11 cellular contexts compared by ENCODE assay signal in genomic region chr6:143276436-143276835, GRCh38.
A peak's percentile ranks its signal among the peaks of the same experiment; 100 is the strongest.
DNase-seq lines count a peak whose midpoint lies in the region; ATAC-seq and TF ChIP-seq lines count a peak whose summit lies in the region.
"Had no signal": no experiment of that assay in that cellular context is flagged by ENCODE, and none has a peak within 500 bp of the region (broad histone marks: within the 10 kb centered on the region; RNA-seq: fewer than 3 reads in every experiment).

No MANE protein-coding gene starts in this region.

- no peak overlapping the region for H3K27ac Mint-ChIP-seq in endothelial cell (ENCODE audit: unreplicated experiment)
- H3K27ac Mint-ChIP-seq in mesothelial cell of epicardium = no peak overlapping the region
- H3K27ac Mint-ChIP-seq: CD4-positive, CD25-positive, alpha-beta regulatory T cell had no signal

- H3K27me3 Mint-ChIP-seq in endothelial cell (ENCODE audit: unreplicated experiment) (no peaks in the 10 kb centered on the region), mesothelial cell of epicardium (ENCODE audit: low read depth) (no peaks in the 10 kb centered on the region)

- H3K4me3 ChIP-seq in GM12865 (ENCODE audit: low read depth, low read length) = peak overlapping the region; percentile 2; the same call in 1 of the 2 replicates
- H3K4me3 ChIP-seq: pancreas had no signal

- no peaks in the 10 kb centered on the region for H3K9me3 Mint-ChIP-seq in endothelial cell (ENCODE audit: unreplicated experiment)
- peaks cover 8% of the 10 kb centered on the region for H3K9me3 Mint-ChIP-seq in mesothelial cell of epicardium

- DNase-seq in GM12865 (ENCODE audit: low read depth) (peak; percentile 71), NOMO-1 treated with dmso at 0.1 percent for 144 hours (lab: John Stamatoyannopoulos, UW; ENCODE audit: unreplicated experiment) (peak; percentile 30), endothelial cell (ENCODE audit: low spot score) (no peak), mesothelial cell of epicardium (ENCODE audit: low spot score in 2 of 2, unreplicated experiment in 2 of 2) (no peak), cerebellum (ENCODE audit: low spot score) (no peak), GM03348 (ENCODE audit: low spot score) (no peak)
- DNase-seq: NCI-H524, pancreas had no signal

- TF ChIP-seq CTCF in GM12865 (IDR thresholded peaks at IDR 0.05; ENCODE audit: insufficient read depth, low read depth, low read length, missing control alignments) (no peak), endothelial cell (IDR thresholded peaks at IDR 0.05; ENCODE audit: unreplicated experiment) (no peak), mesothelial cell of epicardium (IDR thresholded peaks at IDR 0.05; ENCODE audit: unreplicated experiment) (no peak)

- ATAC-seq in GM19372 (IDR thresholded peaks at IDR 0.05; ENCODE audit: low read depth, unreplicated experiment) = peak; percentile 98
- ATAC-seq in HG02981 (IDR thresholded peaks at IDR 0.05; ENCODE audit: unreplicated experiment) = peak; percentile 98
- ATAC-seq: pancreas had no signal

- H3K4me3 Mint-ChIP-seq in endothelial cell (ENCODE audit: unreplicated experiment) = no peak overlapping the region
- H3K4me3 Mint-ChIP-seq in mesothelial cell of epicardium = no peak overlapping the region
- H3K4me3 Mint-ChIP-seq: CD4-positive, CD25-positive, alpha-beta regulatory T cell had no signal

- H3K36me3 Mint-ChIP-seq in endothelial cell (ENCODE audit: low read depth, unreplicated experiment) (no peaks in the 10 kb centered on the region), mesothelial cell of epicardium (peaks cover 3% of the 10 kb centered on the region)
- H3K36me3 Mint-ChIP-seq: CD4-positive, CD25-positive, alpha-beta regulatory T cell had no signal

- H3K4me1 Mint-ChIP-seq in endothelial cell (ENCODE audit: unreplicated experiment) (no peaks in the 10 kb centered on the region), mesothelial cell of epicardium (peaks cover under 1% of the 10 kb centered on the region)

Comparison
In these comparisons a context has a peak if more than half of its experiments do, and no peak if none do; other contexts are left out.
1. DNase-seq: peak in GM12865 (single experiment) and NOMO-1 treated with dmso at 0.1 percent for 144 hours (single experiment); none in endothelial cell (single experiment), mesothelial cell of epicardium (0 of 2), cerebellum (single experiment) and GM03348 (single experiment).